In the genomic region with DNA sequence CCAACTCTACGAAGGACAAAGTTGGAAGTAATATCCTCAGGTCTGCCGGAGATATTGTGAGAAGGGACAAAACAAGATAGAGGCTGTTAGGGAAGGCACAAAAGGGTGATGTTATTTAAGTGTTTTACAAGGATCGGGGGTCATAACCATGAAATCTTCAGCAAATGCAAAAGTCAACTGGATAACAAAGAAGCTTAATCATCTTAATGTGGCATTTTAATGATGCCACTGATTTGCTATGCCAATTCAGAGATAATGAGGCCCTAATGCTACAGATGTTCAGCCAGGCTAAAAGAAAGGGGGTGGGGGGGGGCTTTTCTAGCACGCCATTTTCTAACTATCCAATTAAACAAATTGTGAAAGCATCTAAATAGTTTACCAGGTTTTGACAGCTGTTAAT, we compare ENCODE assay signal across 14 cellular contexts.
A peak's percentile ranks its signal among the peaks of the same experiment; 100 is the strongest.
DNase-seq lines count a peak whose midpoint lies in the region; ATAC-seq and TF ChIP-seq lines count a peak whose summit lies in the region.
"Had no signal": no experiment of that assay in that cellular context is flagged by ENCODE, and none has a peak within 500 bp of the region (broad histone marks: within the 10 kb centered on the region; RNA-seq: fewer than 3 reads in every experiment).

No MANE protein-coding gene starts in this region.

- no peak for TF ChIP-seq CTCF in DOHH2 (IDR thresholded peaks at IDR 0.05; ENCODE audit: low read depth, low read length, poor library complexity, severe bottlenecking)

- H3K4me2 ChIP-seq in DOHH2 (ENCODE audit: low read length): peak overlapping the region; percentile 63

- H3K9me2 ChIP-seq in DOHH2 (replicated peaks; ENCODE audit: control insufficient read depth, low read length): no peaks in the 10 kb centered on the region

- no peaks in the 10 kb centered on the region for H3K27me3 Mint-ChIP-seq in CD4-positive, alpha-beta memory T cell
- H3K27me3 Mint-ChIP-seq in effector memory CD8-positive, alpha-beta T cell: no peaks in the 10 kb centered on the region

- no peaks in the 10 kb centered on the region for H3K9me3 Mint-ChIP-seq in CD4-positive, alpha-beta memory T cell
- H3K9me3 Mint-ChIP-seq in effector memory CD8-positive, alpha-beta T cell: no peaks in the 10 kb centered on the region

- no peaks in the 10 kb centered on the region for H3K36me3 ChIP-seq in CD4-positive, alpha-beta memory T cell (ENCODE audit: insufficient read depth, low read length)
- peaks cover 70% of the 10 kb centered on the region for H3K36me3 ChIP-seq in DOHH2 (ENCODE audit: control insufficient read depth, low read length)
- H3K36me3 ChIP-seq: MG63 had no signal

- peak overlapping the region in 7 of 8 donors; percentile 13 to 81 (median 63) for H3K4me3 Mint-ChIP-seq in CD4-positive, alpha-beta memory T cell
- peak overlapping the region in 1 of 2 donors; percentile 22 for H3K4me3 Mint-ChIP-seq in effector memory CD8-positive, alpha-beta T cell

- peaks cover 42% of the 10 kb centered on the region for H3K4me1 ChIP-seq in CD4-positive, alpha-beta memory T cell (ENCODE audit: insufficient read depth, low read length)
- H3K4me1 ChIP-seq in DOHH2 (ENCODE audit: control insufficient read depth, low read length): peaks cover 100% of the 10 kb centered on the region

- POLR2A ChIA-PET in CD4-positive, alpha-beta memory T cell (lab: Charles Lee; ENCODE audit: partially characterized antibody): interaction anchor here (0.7 to 3.4 kb wide), 11 partner anchors 8 to 179 kb away, joined by 3 to 33 read pairs (median 4); no protein-coding TSS in a partner anchor

- intact Hi-C loops in CD4-positive, alpha-beta memory T cell (cut with micrococcal nuclease): loop anchor here (1.0 to 2.0 kb wide), 2 partner anchors 11 to 18 kb away; no protein-coding TSS in a partner anchor

- no peak for DNase-seq in CD4-positive, alpha-beta memory T cell
- DNase-seq in NCI-H82 treated with DMSO at 0.1 percent for 48 hours (lab: John Stamatoyannopoulos, UW; ENCODE audit: unreplicated experiment): peak; percentile 67
- DNase-seq in effector memory CD8-positive, alpha-beta T cell: no peak
- no peak for DNase-seq in DMS 273 treated with DMSO at 0.1 percent for 48 hours (lab: John Stamatoyannopoulos, UW)
- DNase-seq: activated CD4-positive, CD25-positive, alpha-beta regulatory T cell treated with anti-CD3 and anti-CD28 coated beads, Interleukin-2, amount 50 U/mL, for 72 hours; MG63; NCI-H524; occipital lobe; trophoblast cell had no signal

- peak overlapping the region; percentile 50 for H3K27ac ChIP-seq in CD4-positive, alpha-beta memory T cell (ENCODE audit: low read depth, low read length)
- H3K27ac ChIP-seq in DOHH2 (ENCODE audit: low read depth, low read length): peak overlapping the region; percentile 100
- H3K27ac ChIP-seq: HL-60 had no signal

- peak overlapping the region in 1 of 2 donors; percentile 12 for H3K4me3 ChIP-seq in CD4-positive, alpha-beta memory T cell (ENCODE audit: low read length in 2 of 2)
- H3K4me3 ChIP-seq in DOHH2 (ENCODE audit: low read length): peak overlapping the region; percentile 37
- H3K4me3 ChIP-seq: MG63 had no signal

- no peak for ATAC-seq in effector memory CD8-positive, alpha-beta T cell (replicated peaks)
- no peak for ATAC-seq in HG02759 (IDR thresholded peaks at IDR 0.05; ENCODE audit: unreplicated experiment)
- no peak for ATAC-seq in HG02610 (IDR thresholded peaks at IDR 0.05; ENCODE audit: unreplicated experiment)
- ATAC-seq in GM19351 (IDR thresholded peaks at IDR 0.05; ENCODE audit: unreplicated experiment): no peak

- H3F3A ChIP-seq in DOHH2 (ENCODE audit: control insufficient read depth, insufficient read depth): peaks cover 54% of the 10 kb centered on the region

- peaks cover 12 to 28% of the 10 kb centered on the region in 2 donors for H3K36me3 Mint-ChIP-seq in CD4-positive, alpha-beta memory T cell
- peaks cover 9% of the 10 kb centered on the region for H3K36me3 Mint-ChIP-seq in effector memory CD8-positive, alpha-beta T cell (ENCODE audit: insufficient read depth)

- peak overlapping the region; percentile 79 to 96 (median 91) for H3K27ac Mint-ChIP-seq in CD4-positive, alpha-beta memory T cell
- peak overlapping the region; percentile 78 to 79 for H3K27ac Mint-ChIP-seq in effector memory CD8-positive, alpha-beta T cell

- H3K9me3 ChIP-seq in CD4-positive, alpha-beta memory T cell (ENCODE audit: control insufficient read depth in 1 of 2, low read length in 2 of 2): no peaks in the 10 kb centered on the region
- no peaks in the 10 kb centered on the region for H3K9me3 ChIP-seq in DOHH2 (ENCODE audit: control insufficient read depth, insufficient read depth, low read length)
- H3K9me3 ChIP-seq: MG63 had no signal

- peaks cover 44 to 67% (median 55%) of the 10 kb centered on the region in 4 donors for H3K4me1 Mint-ChIP-seq in CD4-positive, alpha-beta memory T cell
- peaks cover 27 to 56% of the 10 kb centered on the region in 2 donors for H3K4me1 Mint-ChIP-seq in effector memory CD8-positive, alpha-beta T cell (ENCODE audit: low read depth in 2 of 2)

- H3K79me2 ChIP-seq in DOHH2 (ENCODE audit: control insufficient read depth, low read length): peaks cover 90% of the 10 kb centered on the region

- CTCF ChIA-PET in CD4-positive, alpha-beta memory T cell (lab: Charles Lee; ENCODE audit: partially characterized antibody): interaction anchor here (1.1 to 2.2 kb wide), 3 partner anchors 12 to 46 kb away, joined by 3 to 8 read pairs (median 4); no protein-coding TSS in a partner anchor

- no peaks in the 10 kb centered on the region for H3K27me3 ChIP-seq in CD4-positive, alpha-beta memory T cell (ENCODE audit: insufficient read depth, low read length)
- H3K27me3 ChIP-seq in DOHH2 (ENCODE audit: control insufficient read depth, low read length): no peaks in the 10 kb centered on the region

- H4K20me1 ChIP-seq in DOHH2 (ENCODE audit: control insufficient read depth, insufficient read depth, low read depth, low read length): no peaks in the 10 kb centered on the region
